ENCODE assay signal across 21 cellular contexts in genomic region chr13:79874396-79875360, GRCh38.
DNase-seq lines count a peak whose midpoint lies in the region; ATAC-seq, FAIRE-seq and TF ChIP-seq lines count a peak whose summit lies in the region.
"Had no signal": no experiment of that assay in that cellular context is flagged by ENCODE, and none has a peak within 500 bp of the region (broad histone marks: within the 10 kb centered on the region; RNA-seq: fewer than 3 reads in every experiment).

No MANE protein-coding gene starts in this region.

- H3K27ac ChIP-seq in effector memory CD4-positive, alpha-beta T cell (ENCODE audit: insufficient read depth, low read length, poor library complexity, severe bottlenecking), result no peak overlapping the region
- no peak overlapping the region for H3K27ac ChIP-seq in CD8-positive, alpha-beta T cell (ENCODE audit: low read depth, low read length)
- H3K27ac ChIP-seq: heart left ventricle had no signal

- intact Hi-C loops in CD8-positive, alpha-beta T cell (cut with DNase I, micrococcal nuclease), result no loop called here

- TF ChIP-seq CTCF in CD8-positive, alpha-beta T cell (IDR thresholded peaks at IDR 0.05), result no peak

- H3K4me1 Mint-ChIP-seq in CD8-positive, alpha-beta T cell (ENCODE audit: low read depth), result no peaks in the 10 kb centered on the region
- H3K4me1 Mint-ChIP-seq: activated naive CD8-positive, alpha-beta T cell treated with anti-CD3 and anti-CD28 coated beads for 36 hours; central memory CD8-positive, alpha-beta T cell; stimulated activated memory B cell treated with anti-CD40 and anti-IgM and Interleukin-4, amounts not matched to agents 10 μg/mL and 1 μg/mL and 100 μg/mL, for 72 hours had no signal

- no peak overlapping the region for H3K4me3 Mint-ChIP-seq in CD8-positive, alpha-beta T cell
- H3K4me3 Mint-ChIP-seq: activated naive CD8-positive, alpha-beta T cell treated with anti-CD3 and anti-CD28 coated beads for 36 hours; central memory CD8-positive, alpha-beta T cell; stimulated activated memory B cell treated with anti-CD40 and anti-IgM and Interleukin-4, amounts not matched to agents 10 μg/mL and 1 μg/mL and 100 μg/mL, for 72 hours had no signal

- CTCF ChIA-PET in CD8-positive, alpha-beta T cell (lab: Charles Lee), result no interaction called here

- no peaks in the 10 kb centered on the region for H3K4me1 ChIP-seq in effector memory CD4-positive, alpha-beta T cell (ENCODE audit: control insufficient read depth, insufficient read depth, low read length, poor library complexity, severe bottlenecking)
- no peaks in the 10 kb centered on the region for H3K4me1 ChIP-seq in CD8-positive, alpha-beta T cell (ENCODE audit: insufficient read depth, low read length)

- no peak overlapping the region for H3K27ac Mint-ChIP-seq in CD8-positive, alpha-beta T cell
- H3K27ac Mint-ChIP-seq: activated naive CD8-positive, alpha-beta T cell treated with anti-CD3 and anti-CD28 coated beads for 36 hours; stimulated activated memory B cell treated with anti-CD40 and anti-IgM and Interleukin-4, amounts not matched to agents 10 μg/mL and 1 μg/mL and 100 μg/mL, for 72 hours had no signal

- DNase-seq in Daoy (ENCODE audit: low read depth) (peak; percentile 4), amniotic epithelial cell (ENCODE audit: low read depth) (peak; percentile 88), iris pigment epithelial cell (ENCODE audit: low read depth) (peak; percentile 67), GM19239 (ENCODE audit: insufficient read length, low spot score) (no peak), T-helper 1 cell (no peak)
- DNase-seq in effector memory CD4-positive, alpha-beta T cell, result no peak
- no peak for DNase-seq in CD8-positive, alpha-beta T cell
- DNase-seq: activated CD4-positive, alpha-beta T cell treated with anti-CD3 and anti-CD28 coated beads for 1 hour; activated naive CD8-positive, alpha-beta T cell treated with anti-CD3 and anti-CD28 coated beads for 36 hours; heart left ventricle; Kasumi-1; kidney glomerular epithelial cell; mucosa of descending colon; NCI-H2029 treated with DMSO at 0.1 percent for 48 hours; NCI-H82; T-helper 2 cell had no signal

- no peaks in the 10 kb centered on the region for H3K36me3 Mint-ChIP-seq in CD8-positive, alpha-beta T cell
- H3K36me3 Mint-ChIP-seq: activated naive CD8-positive, alpha-beta T cell treated with anti-CD3 and anti-CD28 coated beads for 36 hours; stimulated activated memory B cell treated with anti-CD40 and anti-IgM and Interleukin-4, amounts not matched to agents 10 μg/mL and 1 μg/mL and 100 μg/mL, for 72 hours had no signal

- no peaks in the 10 kb centered on the region for H3K27me3 ChIP-seq in effector memory CD4-positive, alpha-beta T cell (replicated peaks; ENCODE audit: control insufficient read depth, insufficient read depth, low read length, poor library complexity, severe bottlenecking)
- H3K27me3 ChIP-seq in CD8-positive, alpha-beta T cell (ENCODE audit: insufficient read depth, low read length), result no peaks in the 10 kb centered on the region
- H3K27me3 ChIP-seq: heart left ventricle had no signal

- no peak overlapping the region for H3K4me3 ChIP-seq in effector memory CD4-positive, alpha-beta T cell (ENCODE audit: insufficient read depth, low read depth, low read length, poor library complexity, severe bottlenecking)
- H3K4me3 ChIP-seq in CD8-positive, alpha-beta T cell (ENCODE audit: low read depth, low read length), result no peak overlapping the region
- H3K4me3 ChIP-seq: heart left ventricle, mucosa of descending colon had no signal

- no peaks in the 10 kb centered on the region for H3K9me3 ChIP-seq in effector memory CD4-positive, alpha-beta T cell (ENCODE audit: control insufficient read depth, low read length)
- H3K9me3 ChIP-seq in CD8-positive, alpha-beta T cell (ENCODE audit: low read length), result no peaks in the 10 kb centered on the region
- H3K9me3 ChIP-seq: mucosa of descending colon had no signal

- peaks cover 2% of the 10 kb centered on the region for H3K9me3 Mint-ChIP-seq in CD8-positive, alpha-beta T cell
- H3K9me3 Mint-ChIP-seq: activated naive CD8-positive, alpha-beta T cell treated with anti-CD3 and anti-CD28 coated beads for 36 hours; central memory CD8-positive, alpha-beta T cell had no signal

- no peaks in the 10 kb centered on the region for H3K27me3 Mint-ChIP-seq in CD8-positive, alpha-beta T cell (ENCODE audit: low read depth)
- H3K27me3 Mint-ChIP-seq: activated naive CD8-positive, alpha-beta T cell treated with anti-CD3 and anti-CD28 coated beads for 36 hours; central memory CD8-positive, alpha-beta T cell; stimulated activated memory B cell treated with anti-CD40 and anti-IgM and Interleukin-4, amounts not matched to agents 10 μg/mL and 1 μg/mL and 100 μg/mL, for 72 hours had no signal

- POLR2A ChIA-PET in CD8-positive, alpha-beta T cell (lab: Charles Lee), result no interaction called here

- ATAC-seq in HG03280 (IDR thresholded peaks at IDR 0.05; ENCODE audit: unreplicated experiment), result peak; percentile 51
- no peak for ATAC-seq in CD8-positive, alpha-beta T cell
- ATAC-seq: heart left ventricle; mucosa of descending colon; Right ventricle myocardium inferior; stimulated activated memory B cell treated with anti-CD40 and anti-IgM and Interleukin-4, amounts not matched to agents 10 μg/mL and 1 μg/mL and 100 μg/mL, for 72 hours had no signal

- H3K36me3 ChIP-seq in effector memory CD4-positive, alpha-beta T cell (ENCODE audit: control insufficient read depth, insufficient read depth, low read length), result no peaks in the 10 kb centered on the region
- H3K36me3 ChIP-seq in CD8-positive, alpha-beta T cell (ENCODE audit: insufficient read depth, low read length), result no peaks in the 10 kb centered on the region
- H3K36me3 ChIP-seq: heart left ventricle had no signal

- FAIRE-seq in GM19239 (lab: Jason Lieb, UNC), result no peak
- FAIRE-seq: endothelial cell of umbilical vein had no signal

Comparison
In these comparisons a context has a peak if more than half of its experiments do, and no peak if none do; other contexts are left out.
1. DNase-seq: peak in Daoy (single experiment), amniotic epithelial cell (single experiment) and iris pigment epithelial cell (single experiment); none in GM19239 (single experiment), T-helper 1 cell (0 of 5), effector memory CD4-positive, alpha-beta T cell (0 of 3) and CD8-positive, alpha-beta T cell (0 of 7).